Comparison of ENCODE assay signal across 16 cellular contexts in the genomic region with DNA sequence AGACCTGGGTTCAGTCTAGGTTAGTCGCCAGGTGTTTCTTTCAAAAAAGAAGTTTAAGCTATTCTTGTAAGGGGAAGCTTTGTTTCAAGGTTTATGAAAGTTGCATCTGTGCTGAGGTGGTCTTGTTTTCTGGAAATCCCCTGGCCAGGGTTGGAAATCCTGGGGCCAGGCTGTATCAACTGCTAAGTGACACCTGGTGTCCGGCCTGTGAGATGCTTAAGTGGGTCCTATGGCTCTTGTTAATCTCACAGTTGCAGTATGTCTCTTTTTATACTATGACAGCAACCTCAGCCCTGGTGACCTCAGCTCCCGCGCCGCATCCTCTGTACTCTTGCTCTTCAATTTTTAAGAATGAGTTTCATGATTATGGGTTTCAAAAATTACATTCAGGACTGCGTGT.
DNase-seq lines count a peak whose midpoint lies in the region; ATAC-seq and TF ChIP-seq lines count a peak whose summit lies in the region.
"Had no signal": no experiment of that assay in that cellular context is flagged by ENCODE, and none has a peak within 500 bp of the region (broad histone marks: within the 10 kb centered on the region; RNA-seq: fewer than 3 reads in every experiment).

No MANE protein-coding gene starts in this region.

- no peaks in the 10 kb centered on the region for H4K20me1 ChIP-seq in H9 (ENCODE audit: control insufficient read depth, insufficient read depth, insufficient read length)

- H2AFZ ChIP-seq in H9 (ENCODE audit: low read length) = no peak overlapping the region
- H2AFZ ChIP-seq: GM23338, PC-9 had no signal

- no peaks in the 10 kb centered on the region for H3K27me3 ChIP-seq in H9 (ENCODE audit: insufficient read depth, low read length)

- H3K79me2 ChIP-seq in H9 (ENCODE audit: insufficient read depth, low read length) = no peaks in the 10 kb centered on the region

- H2AK5ac ChIP-seq in H9 (ENCODE audit: insufficient read length, low read length) = no peak overlapping the region

- H2BK120ac ChIP-seq in H9 (ENCODE audit: low read depth, low read length, poor library complexity, severe bottlenecking) = no peak overlapping the region

- ATAC-seq in GM19035 (IDR thresholded peaks at IDR 0.05; ENCODE audit: unreplicated experiment) (peak; percentile 68), HG02678 (IDR thresholded peaks at IDR 0.05; ENCODE audit: unreplicated experiment) (peak; percentile 85), HG03460 (IDR thresholded peaks at IDR 0.05; ENCODE audit: unreplicated experiment) (peak; percentile 68)
- ATAC-seq: activated T-cell treated with anti-CD3 and anti-CD28 coated beads, Interleukin-2, amount 50 U/mL, for 4 hours; GM23338 had no signal

- no peak overlapping the region for H3K56ac ChIP-seq in H9 (ENCODE audit: insufficient read length, low read depth, low read length)

- WGBS in H9 (ENCODE audit: extremely low coverage, insufficient read length, low lambda C conversion rate) = no CpG with 5 or more reads among the region's 6 CpGs

- no peak overlapping the region for H2BK15ac ChIP-seq in H9 (ENCODE audit: low read depth, low read length)

- no peak overlapping the region for H3K18ac ChIP-seq in H9 (ENCODE audit: insufficient read length, low read depth, low read length)

- no peak overlapping the region for H3K23ac ChIP-seq in H9 (ENCODE audit: insufficient read length, low read depth, low read length)

- H3K79me1 ChIP-seq in H9 (ENCODE audit: insufficient read depth, low read depth, low read length, poor library complexity, severe bottlenecking) = no peaks in the 10 kb centered on the region

- no peak overlapping the region for H2BK12ac ChIP-seq in H9 (ENCODE audit: insufficient read length, low read depth, low read length)

- peak; percentile 32 for TF ChIP-seq CTCF in GM10266 (IDR thresholded peaks at IDR 0.05; ENCODE audit: control insufficient read depth, insufficient read depth, low read depth, missing control alignments)
- no peak for TF ChIP-seq CTCF in H9 (conservative IDR thresholded peaks at IDR 0.05)

- H3K4me3 Mint-ChIP-seq in H9 = no peak overlapping the region
- H3K4me3 Mint-ChIP-seq: activated T-cell treated with anti-CD3 and anti-CD28 coated beads, Interleukin-2, amount 50 U/mL, for 4 hours; brain; GM23338; stimulated activated naive CD8-positive, alpha-beta T cell treated with anti-CD3 and anti-CD28 coated beads, Interleukin-15, Interleukin-2, amounts not matched to agents 100 ng/mL and 50 ng/mL, for 24 hours had no signal

- H4K91ac ChIP-seq in H9 (ENCODE audit: insufficient read length, low read depth, low read length) = no peak overlapping the region

- H3K9me3 ChIP-seq in H9 (ENCODE audit: control insufficient read depth, low read depth, low read length) = no peaks in the 10 kb centered on the region

- H4K8ac ChIP-seq in H9 (replicated peaks; ENCODE audit: insufficient read length, low read depth, low read length) = no peak overlapping the region

- H3T11ph ChIP-seq in H9 (ENCODE audit: low read length) = no peak overlapping the region

- H3K4me2 ChIP-seq in H9 (ENCODE audit: insufficient read depth, insufficient read length, low read length) = no peak overlapping the region
- H3K4me2 ChIP-seq: GM23338 had no signal

- no peak overlapping the region for H3K27ac ChIP-seq in H9 (ENCODE audit: insufficient read length, low read depth, low read length)
- H3K27ac ChIP-seq: epithelial cell of prostate, PC-9 had no signal

- peaks cover 11 to 15% of the 10 kb centered on the region in 2 experiments; a peak in 4 of 5 replicates for H3K9me3 Mint-ChIP-seq in H9

- no peak overlapping the region for H2BK20ac ChIP-seq in H9 (ENCODE audit: low read depth, low read length, poor library complexity, severe bottlenecking)

- no peak overlapping the region for H3K9ac ChIP-seq in H9 (ENCODE audit: extremely low read depth, insufficient read length, low read length)

- H3K4me1 ChIP-seq in H9 (ENCODE audit: insufficient read depth, low read length) = no peaks in the 10 kb centered on the region

- H3K23me2 ChIP-seq in H9 (ENCODE audit: insufficient read length, low read depth, low read length, poor library complexity, severe bottlenecking) = no peaks in the 10 kb centered on the region

- H3K4ac ChIP-seq in H9 (ENCODE audit: low read depth, low read length) = no peak overlapping the region

- no peak overlapping the region for H2BK5ac ChIP-seq in H9 (ENCODE audit: insufficient read length, low read length)

- no peak overlapping the region for H3K14ac ChIP-seq in H9 (ENCODE audit: insufficient read depth, low read length)

- H3K36me3 Mint-ChIP-seq in H9 (ENCODE audit: insufficient read depth in 1 of 3, low read depth in 3 of 3) = peaks cover 0 to 7% (median 6%) of the 10 kb centered on the region in 3 experiments; a peak in 3 of 7 replicates
- H3K36me3 Mint-ChIP-seq: brain had no signal

- no peak overlapping the region for H4K5ac ChIP-seq in H9 (ENCODE audit: insufficient read length, low read depth, low read length)

- no peaks in the 10 kb centered on the region; the same call in none of the 2 replicates for H3K27me3 Mint-ChIP-seq in H9 (ENCODE audit: low read depth)
- H3K27me3 Mint-ChIP-seq: stimulated activated naive CD8-positive, alpha-beta T cell treated with anti-CD3 and anti-CD28 coated beads, Interleukin-15, Interleukin-2, amounts not matched to agents 100 ng/mL and 50 ng/mL, for 24 hours had no signal

- no peak overlapping the region for H3K27ac Mint-ChIP-seq in H9
- H3K27ac Mint-ChIP-seq: GM23338; stimulated activated naive CD8-positive, alpha-beta T cell treated with anti-CD3 and anti-CD28 coated beads, Interleukin-15, Interleukin-2, amounts not matched to agents 100 ng/mL and 50 ng/mL, for 24 hours had no signal

- DNase-seq in GM10266 (ENCODE audit: extremely low spot score) (peak; percentile 76), activated gamma-delta T cell (lab: John Stamatoyannopoulos, UW) (no peak), H9 (no peak), HuH-7.5 (ENCODE audit: low spot score) (no peak)
- no peak for DNase-seq in effector CD4-positive, alpha-beta T cell
- DNase-seq: activated T-cell treated with anti-CD3 and anti-CD28 coated beads, Interleukin-2, amount 50 U/mL, for 4 hours; DMS79 treated with DMSO at 0.1 percent for 48 hours; hypothalamus; PC-9 had no signal

- H3K4me1 Mint-ChIP-seq in H9 = no peaks in the 10 kb centered on the region
- H3K4me1 Mint-ChIP-seq: GM23338 had no signal
